ENCODE assay signal across 1 cellular context in the genomic region with DNA sequence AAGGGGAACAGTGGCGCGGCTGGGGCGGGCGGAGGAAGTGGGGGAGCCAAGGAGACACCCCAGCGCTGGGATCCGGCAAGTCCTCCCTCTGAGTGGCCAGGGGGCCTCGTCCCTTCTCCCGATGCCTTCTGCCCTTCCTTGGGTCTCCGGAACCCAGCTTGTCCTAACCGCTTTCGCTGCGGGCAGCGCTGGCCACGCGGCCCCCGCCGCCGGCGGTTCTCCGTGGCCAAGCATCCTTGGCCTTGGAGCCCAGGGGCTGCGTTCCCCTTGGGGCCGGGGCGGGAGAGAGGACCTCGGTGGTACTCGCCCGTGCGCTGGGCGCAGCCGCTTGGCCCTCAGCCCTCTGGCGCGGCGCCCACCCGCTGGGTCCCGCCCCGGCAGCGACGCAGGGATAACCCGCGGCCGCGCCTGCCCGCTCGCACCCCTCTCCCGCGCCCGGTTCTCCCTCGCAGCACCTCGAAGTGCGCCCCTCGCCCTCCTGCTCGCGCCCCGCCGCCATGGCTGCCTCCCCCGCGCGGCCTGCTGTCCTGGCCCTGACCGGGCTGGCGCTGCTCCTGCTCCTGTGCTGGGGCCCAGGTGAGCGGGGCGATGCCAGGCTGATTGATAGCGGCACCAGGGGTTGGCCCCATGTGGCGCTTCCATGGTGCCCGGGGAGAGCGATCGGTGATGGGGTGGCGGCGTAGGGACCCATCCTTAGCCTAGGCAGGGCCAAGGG.
TF ChIP-seq lines count a peak whose summit lies in the region.

No MANE protein-coding gene starts in this region.

TF ChIP-seq in HepG2, 621 proteins besides CTCF, POLR2A, EP300 and RAD21 (continued from another document):
- no peak for TF ChIP-seq GATA4 (IDR thresholded peaks at IDR 0.05; ENCODE audit: borderline replicate concordance, low read depth)
- no peak for TF ChIP-seq CHD4 (IDR thresholded peaks at IDR 0.05; ENCODE audit: borderline replicate concordance, low read length)
